ENCODE assay signal across 8 cellular contexts in genomic region chr17:2392252-2393183, GRCh38. TPM values are rescaled to one million over a fixed set of nuclear protein-coding genes. Genes with fewer than 3 reads are reported as not detected.
A peak's percentile ranks its signal among the peaks of the same experiment; 100 is the strongest.
DNase-seq lines count a peak whose midpoint lies in the region; ATAC-seq and TF ChIP-seq lines count a peak whose summit lies in the region.

No MANE protein-coding gene starts in this region.

- H2BK120ac ChIP-seq in trophoblast cell (ENCODE audit: insufficient read depth, low read length, poor library complexity): peak overlapping the region; percentile 18

- H2BK12ac ChIP-seq in trophoblast cell (ENCODE audit: low read length): no peak overlapping the region

- H3K27ac Mint-ChIP-seq in activated naive CD8-positive, alpha-beta T cell treated with anti-CD3 and anti-CD28 coated beads, Interleukin-2, amount 50 U/mL, for 24 hours: peak overlapping the region; percentile 95

- peak; percentile 57 for ATAC-seq in HG02610 (IDR thresholded peaks at IDR 0.05; ENCODE audit: unreplicated experiment)
- peak; percentile 62 for ATAC-seq in activated naive CD8-positive, alpha-beta T cell treated with anti-CD3 and anti-CD28 coated beads, Interleukin-2, amount 50 U/mL, for 24 hours

- peak overlapping the region; percentile 23 for H2AFZ ChIP-seq in trophoblast cell (ENCODE audit: insufficient read depth, low read length, poor library complexity)

- H3K79me2 ChIP-seq in trophoblast cell (ENCODE audit: control insufficient read depth, insufficient read depth, low read length, poor library complexity): peaks cover 13% of the 10 kb centered on the region

- H3K36me3 Mint-ChIP-seq in activated naive CD8-positive, alpha-beta T cell treated with anti-CD3 and anti-CD28 coated beads, Interleukin-2, amount 50 U/mL, for 24 hours (ENCODE audit: low read depth): peaks cover 6% of the 10 kb centered on the region

- peaks cover 29% of the 10 kb centered on the region in 2 experiments for H3K4me1 ChIP-seq in trophoblast cell (ENCODE audit: control insufficient read depth in 1 of 2, insufficient read depth in 2 of 2, low read length in 2 of 2)
- H3K4me1 ChIP-seq in tibial artery: peaks cover 18 to 63% (median 56%) of the 10 kb centered on the region in 4 donors

- peak overlapping the region; percentile 70 for H4K8ac ChIP-seq in trophoblast cell (ENCODE audit: low read depth, low read length)

- H3K4me3 ChIP-seq in GM12865 (ENCODE audit: low read depth, low read length): peak overlapping the region; percentile 65
- peak overlapping the region; percentile 76 for H3K4me3 ChIP-seq in trophoblast cell (ENCODE audit: low read depth, low read length)
- peak overlapping the region; percentile 84 to 88 for H3K4me3 ChIP-seq in tibial artery

- H4K12ac ChIP-seq in trophoblast cell (ENCODE audit: low read depth, low read length): peak overlapping the region; percentile 31

- WGBS in trophoblast cell (ENCODE audit: extremely low coverage, insufficient coverage, insufficient read length): no CpG with 5 or more reads among the region's 83 CpGs

- peak overlapping the region; percentile 46 for H3K14ac ChIP-seq in trophoblast cell (ENCODE audit: low read length)

- H4K91ac ChIP-seq in trophoblast cell (ENCODE audit: low read depth, low read length): peak overlapping the region; percentile 99

- TF ChIP-seq CTCF in GM12865 (IDR thresholded peaks at IDR 0.05; ENCODE audit: insufficient read depth, low read depth, low read length, missing control alignments) (no peak), tibial artery (IDR thresholded peaks at IDR 0.05) (no peak)

- no peak overlapping the region for H3K23ac ChIP-seq in trophoblast cell (ENCODE audit: low read length)

- H3K27me3 ChIP-seq in trophoblast cell (ENCODE audit: insufficient read depth, low read length) (no peaks in the 10 kb centered on the region), tibial artery (no peaks in the 10 kb centered on the region)

- no peaks in the 10 kb centered on the region for H3K9me3 ChIP-seq in trophoblast cell (ENCODE audit: insufficient read depth, low read depth, low read length)
- no peaks in the 10 kb centered on the region for H3K9me3 ChIP-seq in tibial artery

- H3K79me1 ChIP-seq in trophoblast cell (ENCODE audit: low read length): peaks cover 32% of the 10 kb centered on the region

- peak overlapping the region; percentile 16 for H3K18ac ChIP-seq in trophoblast cell (ENCODE audit: low read length)

- no peaks in the 10 kb centered on the region for H3K9me3 Mint-ChIP-seq in activated naive CD8-positive, alpha-beta T cell treated with anti-CD3 and anti-CD28 coated beads, Interleukin-2, amount 50 U/mL, for 24 hours

- no peaks in the 10 kb centered on the region for H3K27me3 Mint-ChIP-seq in activated naive CD8-positive, alpha-beta T cell treated with anti-CD3 and anti-CD28 coated beads, Interleukin-2, amount 50 U/mL, for 24 hours

- H3K27ac ChIP-seq in trophoblast cell (ENCODE audit: low read depth, low read length) (peak overlapping the region; percentile 96), tibial artery (peak overlapping the region; percentile 91 to 100)

- H3K4me3 Mint-ChIP-seq in activated naive CD8-positive, alpha-beta T cell treated with anti-CD3 and anti-CD28 coated beads, Interleukin-2, amount 50 U/mL, for 24 hours: peak overlapping the region; percentile 91

- intact Hi-C loops in cardiac septum (cut with DNase I): loop anchor here (1.0 to 5.0 kb wide), 2 partner anchors 9 to 200 kb away; partner anchors contain the start of genes MNT and PAFAH1B1
- intact Hi-C loops in tibial artery (cut with DNase I; ENCODE audit: low total_unique reads): no loop called here

- peak overlapping the region; percentile 14 for H3K4ac ChIP-seq in trophoblast cell (ENCODE audit: low read depth, low read length)

- H3K36me3 ChIP-seq in trophoblast cell (ENCODE audit: control insufficient read depth in 1 of 2, insufficient read depth in 2 of 2, low read length in 2 of 2) (peaks cover 9 to 16% of the 10 kb centered on the region in 2 experiments), tibial artery (peaks cover 2 to 12% (median 6%) of the 10 kb centered on the region in 3 donors)

- H3K4me1 Mint-ChIP-seq in activated naive CD8-positive, alpha-beta T cell treated with anti-CD3 and anti-CD28 coated beads, Interleukin-2, amount 50 U/mL, for 24 hours: peaks cover 55% of the 10 kb centered on the region

- peak overlapping the region; percentile 36 for H3K9ac ChIP-seq in trophoblast cell (ENCODE audit: low read length)

- peak; percentile 98 for DNase-seq in GM12865 (ENCODE audit: low read depth)
- peak; percentile 75 for DNase-seq in NCI-H1105 (lab: John Stamatoyannopoulos, UW)
- peak; percentile 81 to 89 for DNase-seq in SW 1271 (lab: John Stamatoyannopoulos, UW)
- DNase-seq in activated naive CD8-positive, alpha-beta T cell treated with anti-CD3 and anti-CD28 coated beads, Interleukin-2, amount 50 U/mL, for 24 hours: peak; percentile 99
- DNase-seq in cardiac septum (ENCODE audit: low spot score): peak; percentile 98
- DNase-seq in trophoblast cell: peak; percentile 94 to 97
- peak; percentile 94 to 99 for DNase-seq in tibial artery

- H2AK5ac ChIP-seq in trophoblast cell (ENCODE audit: low read length): peak overlapping the region; percentile 38

- peak overlapping the region; percentile 99 for H3K4me2 ChIP-seq in trophoblast cell (ENCODE audit: low read length)

- peak overlapping the region; percentile 73 for H2BK5ac ChIP-seq in trophoblast cell (ENCODE audit: low read depth, low read length, poor library complexity)

RNA-seq across cellular contexts. Expression of gene MNT, which starts 8.3 kb away (rescaled TPM):
- 12.9 TPM for total RNA-seq in cardiac septum
- polyA plus RNA-seq in trophoblast cell (2013): 16.2 and 16.6 TPM in 2 replicates

RNA-seq across cellular contexts. Expression of gene SGSM2, which starts 55.2 kb away (rescaled TPM):
- total RNA-seq in cardiac septum: 35.5 TPM
- 44.8 and 47.2 TPM in 2 replicates for polyA plus RNA-seq in trophoblast cell (2013)

RNA-seq across cellular contexts. Expression of gene TSR1, which starts 56.3 kb away (rescaled TPM):
- total RNA-seq in cardiac septum: 23.0 TPM
- 25.0 and 26.0 TPM in 2 replicates for polyA plus RNA-seq in trophoblast cell (2013)

Comparison
In these comparisons a context has a peak if more than half of its experiments do, and no peak if none do; other contexts are left out.
1. Peak in every context shown above with its lines: DNase-seq, ATAC-seq, H3K4me3 ChIP-seq and H3K27ac ChIP-seq.